Comparison of ENCODE assay signal across 8 cellular contexts in the genomic region with DNA sequence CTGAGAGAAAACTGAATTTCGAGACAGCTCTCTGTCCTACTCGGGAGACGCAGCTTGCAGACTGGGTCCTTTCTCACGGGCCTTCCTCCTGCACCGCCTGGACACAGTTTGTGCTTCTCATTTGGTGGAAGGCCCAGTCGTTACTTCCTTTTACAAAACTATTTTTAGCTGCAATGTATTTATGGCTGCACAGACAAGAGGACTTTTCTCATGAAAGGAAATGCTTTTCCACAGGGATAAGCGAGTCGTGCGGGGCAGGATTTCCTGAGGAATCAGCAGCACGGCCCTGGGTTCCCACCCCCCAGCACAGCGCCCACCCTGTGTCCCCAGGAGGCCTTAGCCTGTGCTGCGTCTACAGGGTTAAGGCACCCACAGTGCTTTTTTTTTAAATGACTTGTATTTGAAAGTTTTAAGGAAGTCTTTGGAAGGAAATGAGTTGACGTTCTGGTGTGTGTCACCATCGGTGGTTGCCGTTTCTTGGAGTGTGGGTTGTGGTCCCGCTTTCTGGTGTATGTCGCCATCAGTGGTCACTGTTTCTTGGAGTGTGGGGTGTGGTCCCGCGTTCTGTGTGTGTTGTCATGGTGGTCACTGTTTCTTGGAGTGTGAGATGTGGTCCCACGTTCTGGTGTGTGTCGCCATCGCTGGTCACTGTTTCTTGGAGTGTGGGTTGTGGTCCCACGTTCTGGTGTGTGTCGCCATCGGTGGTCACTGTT. TPM values are rescaled to one million over a fixed set of nuclear protein-coding genes. Genes with fewer than 3 reads are reported as not detected.
DNase-seq lines count a peak whose midpoint lies in the region; ATAC-seq lines count a peak whose summit lies in the region.

No MANE protein-coding gene starts in this region.

- peak; percentile 34 for DNase-seq in activated effector memory CD4-positive, alpha-beta T cell treated with anti-CD3 and anti-CD28 coated beads, Interleukin-2, amount 50 U/mL, for 16 hours
- DNase-seq in activated effector memory CD4-positive, alpha-beta T cell treated with Interleukin-2 at 50 U/mL for 16 hours, result no peak
- DNase-seq in activated CD8-positive, alpha-beta memory T cell treated with anti-CD3 and anti-CD28 coated beads, Interleukin-2, amount 50 U/mL, for 48 hours, result peak; percentile 79
- DNase-seq in left ventricle myocardium superior (peak; percentile 66), DMS79 (lab: John Stamatoyannopoulos, UW) (no peak), MG63 (no peak), RPMI8226 (no peak)

- H3K27me3 Mint-ChIP-seq in stimulated activated naive CD8-positive, alpha-beta T cell treated with anti-CD3 and anti-CD28 coated beads, Interleukin-15, Interleukin-2, amounts not matched to agents 100 ng/mL and 50 ng/mL, for 24 hours, result no peaks in the 10 kb centered on the region

- peaks cover 3% of the 10 kb centered on the region for H3K36me3 Mint-ChIP-seq in stimulated activated naive CD8-positive, alpha-beta T cell treated with anti-CD3 and anti-CD28 coated beads, Interleukin-15, Interleukin-2, amounts not matched to agents 100 ng/mL and 50 ng/mL, for 24 hours (ENCODE audit: low read depth)

- ATAC-seq in left ventricle myocardium superior, result peak; percentile 62

- no peaks in the 10 kb centered on the region for H3K9me3 Mint-ChIP-seq in stimulated activated naive CD8-positive, alpha-beta T cell treated with anti-CD3 and anti-CD28 coated beads, Interleukin-15, Interleukin-2, amounts not matched to agents 100 ng/mL and 50 ng/mL, for 24 hours

- H3K4me1 Mint-ChIP-seq in stimulated activated naive CD8-positive, alpha-beta T cell treated with anti-CD3 and anti-CD28 coated beads, Interleukin-15, Interleukin-2, amounts not matched to agents 100 ng/mL and 50 ng/mL, for 24 hours (ENCODE audit: low read depth), result peaks cover 69% of the 10 kb centered on the region

- peak overlapping the region; percentile 80 for H3K27ac Mint-ChIP-seq in stimulated activated naive CD8-positive, alpha-beta T cell treated with anti-CD3 and anti-CD28 coated beads, Interleukin-15, Interleukin-2, amounts not matched to agents 100 ng/mL and 50 ng/mL, for 24 hours

- no peaks in the 10 kb centered on the region for H3K27me3 ChIP-seq in MG63

- H3K4me3 Mint-ChIP-seq in stimulated activated naive CD8-positive, alpha-beta T cell treated with anti-CD3 and anti-CD28 coated beads, Interleukin-15, Interleukin-2, amounts not matched to agents 100 ng/mL and 50 ng/mL, for 24 hours, result peak overlapping the region; percentile 60

- no peaks in the 10 kb centered on the region for H3K36me3 ChIP-seq in MG63

- intact Hi-C loops in left ventricle myocardium superior (cut with micrococcal nuclease), result loop anchor here (10.0 kb wide), 2 partner anchors 46 to 54 kb away; a partner anchor contains a TSS

- H3K4me3 ChIP-seq in MG63, result no peak overlapping the region

- H3K9me3 ChIP-seq in MG63, result no peaks in the 10 kb centered on the region

RNA-seq across cellular contexts. Expression of a gene that starts 50.9 kb away (rescaled TPM):
- 108 TPM for total RNA-seq in left ventricle myocardium superior
- 7.6 and 17.6 TPM in 2 replicates for total RNA-seq in MG63 (2014; rRNA removed; shearing (Covaris generic); ENCODE audit: low replicate concordance)

Comparison
In these comparisons a context has a peak if more than half of its experiments do, and no peak if none do; other contexts are left out.
1. DNase-seq: peak in activated effector memory CD4-positive, alpha-beta T cell treated with anti-CD3 and anti-CD28 coated beads, Interleukin-2, amount 50 U/mL, for 16 hours (single experiment), activated CD8-positive, alpha-beta memory T cell treated with anti-CD3 and anti-CD28 coated beads, Interleukin-2, amount 50 U/mL, for 48 hours (single experiment) and left ventricle myocardium superior (single experiment); none in activated effector memory CD4-positive, alpha-beta T cell treated with Interleukin-2 at 50 U/mL for 16 hours (single experiment), DMS79 (single experiment), MG63 (single experiment) and RPMI8226 (single experiment).